Comparison of ENCODE assay signal across 8 cellular contexts in the genomic region with DNA sequence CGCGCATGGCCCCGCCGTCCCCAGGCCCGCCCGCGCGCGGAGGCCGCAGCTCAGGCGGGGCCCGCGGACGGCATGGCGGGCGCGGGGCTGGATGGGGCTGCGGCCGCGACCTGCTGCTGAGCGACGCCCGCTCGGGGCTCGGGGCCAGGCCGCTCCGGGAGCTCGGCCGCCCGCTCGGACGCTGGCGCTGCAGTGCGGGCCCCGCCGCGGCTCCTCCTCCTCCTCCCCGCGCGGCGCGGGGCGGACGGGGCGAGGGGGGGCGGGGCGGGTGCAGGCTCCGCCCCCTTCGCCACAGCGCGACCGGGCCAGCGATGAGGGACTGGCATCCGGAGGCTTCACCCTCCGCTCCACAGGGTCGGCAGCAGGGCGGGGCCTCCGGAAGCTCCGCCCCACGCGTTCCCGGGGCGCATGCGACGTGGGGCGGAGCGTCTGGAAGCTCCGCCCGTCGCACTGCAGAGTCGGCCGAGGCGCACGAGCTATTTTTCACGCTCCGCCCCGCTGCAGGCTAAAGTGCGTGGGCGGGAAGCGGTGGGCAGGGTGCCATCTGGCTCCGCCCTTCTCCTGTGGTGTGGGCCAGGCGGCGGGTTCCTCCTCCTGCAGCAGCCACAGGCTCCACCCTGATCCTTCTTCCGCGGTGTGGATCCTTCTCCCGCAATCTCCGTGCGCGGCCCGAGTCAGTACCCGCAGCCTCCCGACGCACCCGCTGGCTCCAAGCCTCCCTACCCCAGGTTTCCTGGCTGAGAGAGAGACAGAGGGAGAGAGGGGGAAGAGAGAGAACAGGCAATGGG. TPM values are rescaled to one million over a fixed set of nuclear protein-coding genes. Genes with fewer than 3 reads are reported as not detected.
DNase-seq lines count a peak whose midpoint lies in the region; ATAC-seq and TF ChIP-seq lines count a peak whose summit lies in the region.
"Not testable (repeated sequence)": the region's sequence is repeated elsewhere in the genome, so short reads cannot be mapped to it uniquely, and the experiment has no call there.

Gene PKD1 (minus strand): TSS at position 196 of the 788 bp plus-strand sequence. CDS start 209 bp downstream, outside the sequence.

- not testable (repeated sequence) for H3K9me3 ChIP-seq in esophagus (ENCODE audit: control insufficient read depth in 2 of 2, insufficient read depth in 1 of 2, low read depth in 1 of 2, low read length in 1 of 2)

- TF ChIP-seq CTCF in AG09309 (IDR thresholded peaks at IDR 0.05; ENCODE audit: control insufficient read depth, insufficient read depth, low read depth, low read length, missing control alignments), result not testable (repeated sequence)

- H2BK5ac ChIP-seq in mesendoderm (ENCODE audit: low read length), result not testable (repeated sequence)

- not testable (repeated sequence) for H4K5ac ChIP-seq in mesendoderm (ENCODE audit: low read length)

- not testable (repeated sequence) for H2BK120ac ChIP-seq in mesendoderm (ENCODE audit: low read depth, low read length)

- not testable (repeated sequence) for H3K27me3 ChIP-seq in esophagus (ENCODE audit: control insufficient read depth in 1 of 2, insufficient read depth in 2 of 2, low read length in 2 of 2); mesendoderm (ENCODE audit: insufficient read depth, low read length, poor library complexity)

- ATAC-seq in GM21381 (IDR thresholded peaks at IDR 0.05; ENCODE audit: unreplicated experiment), result peak; percentile 61

- peak within 1 kb of the TSS; percentile 42 for H3K4me2 ChIP-seq in mesendoderm (ENCODE audit: low read length)

- peak within 1 kb of the TSS; percentile 61 for H3K4me3 ChIP-seq in AG09309 (ENCODE audit: control insufficient read depth, low read depth, low read length)
- peak within 1 kb of the TSS; percentile 50 to 51 for H3K4me3 ChIP-seq in esophagus (ENCODE audit: low read depth in 1 of 2, low read length in 2 of 2)
- H3K4me3 ChIP-seq in mesendoderm (ENCODE audit: low read length), result not testable (repeated sequence)

- WGBS in esophagus, 2 donors, result 0 to 1% methylated on average over 30 to 81 of the region's 94 CpGs
- no CpG with 5 or more reads among the region's 94 CpGs for WGBS in mesendoderm (ENCODE audit: extremely low coverage, insufficient coverage, low lambda C conversion rate)

- H3K27ac ChIP-seq in esophagus (ENCODE audit: low read depth in 2 of 2, low read length in 1 of 2), result peak within 1 kb of the TSS; percentile 79 to 82
- H3K27ac ChIP-seq in mesendoderm (ENCODE audit: low read depth, low read length), result not testable (repeated sequence)

- not testable (repeated sequence) for H2AK5ac ChIP-seq in mesendoderm (ENCODE audit: low read length)

- DNase-seq in AG09309 (ENCODE audit: low read depth) (peak; percentile 79), NCI-H1930 (lab: John Stamatoyannopoulos, UW) (peak; percentile 89 to 91), SW480 (ENCODE audit: low spot score) (peak; percentile 77), activated gamma-delta T cell (lab: John Stamatoyannopoulos, UW) (peak; percentile 98), mesendoderm (peak; percentile 94)
- DNase-seq in stimulated activated CD4-positive, alpha-beta T cell treated with anti-CD3 and anti-CD28 coated beads, Interleukin-4, amount 100 ng/mL, for 1 hour, result peak; percentile 99

- peak within 1 kb of the TSS; percentile 85 for H3K56ac ChIP-seq in mesendoderm (ENCODE audit: low read length)

- not testable (repeated sequence) for H2BK15ac ChIP-seq in mesendoderm (replicated peaks; ENCODE audit: low read depth)

- not testable (repeated sequence) for H3K79me1 ChIP-seq in mesendoderm (ENCODE audit: low read length)

- not testable (repeated sequence) for H3K79me2 ChIP-seq in mesendoderm (ENCODE audit: control insufficient read depth, insufficient read depth, low read length)

- H3K4ac ChIP-seq in mesendoderm (ENCODE audit: low read depth, low read length), result not testable (repeated sequence)

- peak within 1 kb of the TSS; percentile 59 for H3K9ac ChIP-seq in mesendoderm (ENCODE audit: low read length)

- H3K18ac ChIP-seq in mesendoderm (ENCODE audit: low read length), result not testable (repeated sequence)

- not testable (repeated sequence) for H3K23ac ChIP-seq in mesendoderm (ENCODE audit: low read length)

- not testable (repeated sequence) for H4K8ac ChIP-seq in mesendoderm (ENCODE audit: low read depth, low read length)

- H3K4me1 ChIP-seq in esophagus (ENCODE audit: control insufficient read depth in 2 of 2, insufficient read depth in 2 of 2, low read length in 1 of 2); mesendoderm (ENCODE audit: control insufficient read depth, low read depth, low read length): not testable (repeated sequence)

- not testable (repeated sequence) for H3K36me3 ChIP-seq in esophagus (ENCODE audit: control insufficient read depth in 2 of 2, insufficient read depth in 2 of 2, low read length in 1 of 2); mesendoderm (ENCODE audit: control insufficient read depth, insufficient read depth, low read length)

RNA-seq across cellular contexts. Expression of gene PKD1, which starts in this region (rescaled TPM):
- polyA plus RNA-seq in esophagus, result 10 to 100 TPM; 40.5 to 78.0 TPM
- 15.0 TPM for polyA plus RNA-seq in mesendoderm (2013, experiment 1 of 2)
- polyA plus RNA-seq in mesendoderm (2013, experiment 2 of 2), result 15.3 TPM
